In genomic region chr4:118410143-118410542, GRCh38 we compare ENCODE assay signal across 23 cellular contexts. TPM values are rescaled to one million over a fixed set of nuclear protein-coding genes. Genes with fewer than 3 reads are reported as not detected.
DNase-seq lines count a peak whose midpoint lies in the region; ATAC-seq and TF ChIP-seq lines count a peak whose summit lies in the region.
"Had no signal": no experiment of that assay in that cellular context is flagged by ENCODE, and none has a peak within 500 bp of the region (broad histone marks: within the 10 kb centered on the region; RNA-seq: fewer than 3 reads in every experiment).

No MANE protein-coding gene starts in this region.

- H3K36me3 Mint-ChIP-seq in HFFc6 (ENCODE audit: low read depth) = no peaks in the 10 kb centered on the region
- no peaks in the 10 kb centered on the region for H3K36me3 Mint-ChIP-seq in activated CD4-positive, alpha-beta T cell treated with anti-CD3 and anti-CD28 coated beads for 36 hours (ENCODE audit: low read depth)
- no peaks in the 10 kb centered on the region for H3K36me3 Mint-ChIP-seq in stimulated activated effector memory CD8-positive, alpha-beta T cell treated with anti-CD3 and anti-CD28 coated beads, Interleukin-12 subunit alpha, Interleukin-12 subunit beta, amount 100 ng/mL, for 72 hours
- H3K36me3 Mint-ChIP-seq: CD14-positive monocyte, mesothelial cell of epicardium had no signal

- intact Hi-C loops in A673 (cut with micrococcal nuclease; ENCODE audit: unreplicated experiment) = no loop called here
- intact Hi-C loops in activated CD4-positive, alpha-beta T cell treated with anti-CD3 and anti-CD28 coated beads for 36 hours (cut with DNase I, micrococcal nuclease) = no loop called here

- BruUV-seq in A673 (replicated peaks; lab: Mats Ljungman, UMichigan) = no TSS peak

- H3K4me3 ChIP-seq in A673 (ENCODE audit: low read depth, low read length, poor library complexity, severe bottlenecking) = no peak overlapping the region
- H3K4me3 ChIP-seq in fibroblast of pulmonary artery (replicated peaks; ENCODE audit: low read depth, low read length) = no peak overlapping the region
- H3K4me3 ChIP-seq: adrenal gland, HAP-1, K562, uterus had no signal

- no peak for ATAC-seq in activated CD4-positive, alpha-beta T cell treated with anti-CD3 and anti-CD28 coated beads for 36 hours
- no peak for ATAC-seq in stimulated activated effector memory CD8-positive, alpha-beta T cell treated with anti-CD3 and anti-CD28 coated beads, Interleukin-12 subunit alpha, Interleukin-12 subunit beta, amount 100 ng/mL, for 72 hours
- ATAC-seq: K562, left colon had no signal

- 0 out of 2 replicates have a peak, but pooled peaks cover 2% of the 10 kb centered on the region for H3K9me3 Mint-ChIP-seq in HFFc6
- H3K9me3 Mint-ChIP-seq in activated CD4-positive, alpha-beta T cell treated with anti-CD3 and anti-CD28 coated beads for 36 hours (ENCODE audit: low read depth) = no peaks in the 10 kb centered on the region
- no peaks in the 10 kb centered on the region for H3K9me3 Mint-ChIP-seq in stimulated activated effector memory CD8-positive, alpha-beta T cell treated with anti-CD3 and anti-CD28 coated beads, Interleukin-12 subunit alpha, Interleukin-12 subunit beta, amount 100 ng/mL, for 72 hours

- peaks cover 36% of the 10 kb centered on the region for H3K4me1 Mint-ChIP-seq in HFFc6 (ENCODE audit: low read depth)
- H3K4me1 Mint-ChIP-seq in activated CD4-positive, alpha-beta T cell treated with anti-CD3 and anti-CD28 coated beads for 36 hours = no peaks in the 10 kb centered on the region
- H3K4me1 Mint-ChIP-seq in stimulated activated effector memory CD8-positive, alpha-beta T cell treated with anti-CD3 and anti-CD28 coated beads, Interleukin-12 subunit alpha, Interleukin-12 subunit beta, amount 100 ng/mL, for 72 hours = no peaks in the 10 kb centered on the region
- H3K4me1 Mint-ChIP-seq: CD14-positive monocyte, endodermal cell, nephron had no signal

- no peaks in the 10 kb centered on the region for H3K36me3 ChIP-seq in A673 (ENCODE audit: insufficient read depth, low read length, poor library complexity, severe bottlenecking)
- H3K36me3 ChIP-seq: adrenal gland, HAP-1, uterus had no signal

- no peaks in the 10 kb centered on the region for H3K9me3 ChIP-seq in A673 (ENCODE audit: low read depth, low read length, poor library complexity, severe bottlenecking)
- H3K9me3 ChIP-seq: adrenal gland, uterus had no signal

- no peaks in the 10 kb centered on the region; the same call in 1 of the 2 replicates for H3K27me3 Mint-ChIP-seq in HFFc6 (ENCODE audit: insufficient read depth)
- H3K27me3 Mint-ChIP-seq in activated CD4-positive, alpha-beta T cell treated with anti-CD3 and anti-CD28 coated beads for 36 hours = peaks cover 6% of the 10 kb centered on the region

- TF ChIP-seq CTCF in A673 (conservative IDR thresholded peaks at IDR 0.05; ENCODE audit: low read depth, low read length) = no peak
- no peak for TF ChIP-seq CTCF in HFFc6 (IDR thresholded peaks at IDR 0.05)
- no peak for TF ChIP-seq CTCF in fibroblast of pulmonary artery (IDR thresholded peaks at IDR 0.05; ENCODE audit: low read length, missing control alignments)

- POLR2A ChIA-PET in A673 (lab: Charles Lee; ENCODE audit: low non-redundant PET) = no interaction called here
- POLR2A ChIA-PET in activated CD4-positive, alpha-beta T cell treated with anti-CD3 and anti-CD28 coated beads for 36 hours (lab: Charles Lee) = no interaction called here

- no peak overlapping the region for H3K27ac ChIP-seq in A673 (ENCODE audit: low read depth, low read length, poor library complexity, severe bottlenecking)
- H3K27ac ChIP-seq: adrenal gland, uterus had no signal

- CTCF ChIA-PET in A673 (lab: Charles Lee) = no interaction called here
- CTCF ChIA-PET in activated CD4-positive, alpha-beta T cell treated with anti-CD3 and anti-CD28 coated beads for 36 hours (lab: Charles Lee) = no interaction called here

- peak overlapping the region; percentile 67 for H3K4me3 Mint-ChIP-seq in HFFc6
- no peak overlapping the region for H3K4me3 Mint-ChIP-seq in activated CD4-positive, alpha-beta T cell treated with anti-CD3 and anti-CD28 coated beads for 36 hours
- H3K4me3 Mint-ChIP-seq in stimulated activated effector memory CD8-positive, alpha-beta T cell treated with anti-CD3 and anti-CD28 coated beads, Interleukin-12 subunit alpha, Interleukin-12 subunit beta, amount 100 ng/mL, for 72 hours = no peak overlapping the region
- H3K4me3 Mint-ChIP-seq: CD14-positive monocyte, endodermal cell, mesothelial cell of epicardium, nephron had no signal

- H3K27me3 ChIP-seq in A673 (replicated peaks; ENCODE audit: insufficient read depth, low read depth, low read length, poor library complexity) = no peaks in the 10 kb centered on the region
- H3K27me3 ChIP-seq: adrenal gland, uterus had no signal

- no peaks in the 10 kb centered on the region for H3K4me1 ChIP-seq in A673 (ENCODE audit: insufficient read depth, low read length, poor library complexity, severe bottlenecking)
- H3K4me1 ChIP-seq: adrenal gland, uterus had no signal

- DNase-seq in A673 (ENCODE audit: low spot score) (peak; percentile 37), HFFc6 (peak; percentile 59), amniotic epithelial cell (ENCODE audit: low read depth) (peak; percentile 79), fibroblast of pulmonary artery (ENCODE audit: low read depth) (peak; percentile 53), SIG-M5 (lab: John Stamatoyannopoulos, UW) (no peak)
- no peak for DNase-seq in central memory CD4-positive, alpha-beta T cell
- no peak for DNase-seq in activated CD4-positive, alpha-beta T cell treated with anti-CD3 and anti-CD28 coated beads for 36 hours
- DNase-seq in stimulated activated effector memory CD8-positive, alpha-beta T cell treated with anti-CD3 and anti-CD28 coated beads, Interleukin-12 subunit alpha, Interleukin-12 subunit beta, amount 100 ng/mL, for 72 hours (ENCODE audit: low spot score in 2 of 2) = no peak
- DNase-seq: 8988T; activated CD4-positive, alpha-beta T cell treated with anti-CD3 and anti-CD28 coated beads for 48 hours; activated effector memory CD4-positive, alpha-beta T cell treated with Interleukin-2 at 50 U/mL for 16 hours; adrenal gland; endodermal cell; left colon; NCI-H187 treated with DMSO at 0.1 percent for 48 hours; NCI-H446; posterior cingulate gyrus; uterus had no signal

- peak overlapping the region; percentile 74 for H3K27ac Mint-ChIP-seq in HFFc6
- no peak overlapping the region for H3K27ac Mint-ChIP-seq in activated CD4-positive, alpha-beta T cell treated with anti-CD3 and anti-CD28 coated beads for 36 hours
- no peak overlapping the region for H3K27ac Mint-ChIP-seq in stimulated activated effector memory CD8-positive, alpha-beta T cell treated with anti-CD3 and anti-CD28 coated beads, Interleukin-12 subunit alpha, Interleukin-12 subunit beta, amount 100 ng/mL, for 72 hours
- H3K27ac Mint-ChIP-seq: CD14-positive monocyte, endodermal cell, mesothelial cell of epicardium, nephron had no signal

RNA-seq across cellular contexts. Expression of gene PRSS12, which starts 57.3 kb away (rescaled TPM):
- total RNA-seq in A673 (2021) = 3.1 and 4.7 TPM in 2 replicates
- total RNA-seq in HFFc6 (2021; fragmentation: NEBNext Ultra II Directional; extraction: Animal tissue kit (Norgen Biotek cat#: 25700)) = 10 to 100 TPM; 56.6 to 88.0 (median 79.9) TPM
- not detected for total RNA-seq in activated CD4-positive, alpha-beta T cell treated with anti-CD3 and anti-CD28 coated beads for 36 hours

Comparison
In these comparisons a context has a peak if more than half of its experiments do, and no peak if none do; other contexts are left out.
1. DNase-seq: peak in A673 (single experiment), HFFc6 (single experiment), amniotic epithelial cell (single experiment) and fibroblast of pulmonary artery (single experiment); none in central memory CD4-positive, alpha-beta T cell (single experiment), activated CD4-positive, alpha-beta T cell treated with anti-CD3 and anti-CD28 coated beads for 36 hours (single experiment), stimulated activated effector memory CD8-positive, alpha-beta T cell treated with anti-CD3 and anti-CD28 coated beads, Interleukin-12 subunit alpha, Interleukin-12 subunit beta, amount 100 ng/mL, for 72 hours (0 of 2) and SIG-M5 (single experiment).
2. RNA of gene PRSS12, which starts 57.3 kb away (total RNA-seq): 56.6 to 88.0 TPM in HFFc6; 3.1 to 4.7 TPM in A673 and not detected in activated CD4-positive, alpha-beta T cell treated with anti-CD3 and anti-CD28 coated beads for 36 hours; every median in the first group is over 10 times any median in the second.